ENCODE assay signal across 7 cellular contexts in genomic region chr4:77817304-77818076, GRCh38. TPM values are rescaled to one million over a fixed set of nuclear protein-coding genes. Genes with fewer than 3 reads are reported as not detected.
A peak's percentile ranks its signal among the peaks of the same experiment; 100 is the strongest.
DNase-seq lines count a peak whose midpoint lies in the region; ATAC-seq and TF ChIP-seq lines count a peak whose summit lies in the region.

No MANE protein-coding gene starts in this region.

- H3K4me2 ChIP-seq in OCI-LY3 (ENCODE audit: low read length): peak overlapping the region; percentile 79
- peak overlapping the region; percentile 75 for H3K4me2 ChIP-seq in neural cell (ENCODE audit: low read length)

- TF ChIP-seq CTCF in GM20000 (IDR thresholded peaks at IDR 0.05; ENCODE audit: extremely low read depth, missing control alignments): no peak
- no peak for TF ChIP-seq CTCF in OCI-LY3 (IDR thresholded peaks at IDR 0.05; ENCODE audit: low read depth, low read length)
- no peak for TF ChIP-seq CTCF in neural cell (IDR thresholded peaks at IDR 0.05; ENCODE audit: poor library complexity, severe bottlenecking)

- peaks cover 54% of the 10 kb centered on the region for H4K20me1 ChIP-seq in OCI-LY3 (ENCODE audit: insufficient read depth, low read length)
- H4K20me1 ChIP-seq in neural cell (ENCODE audit: insufficient read depth): no peaks in the 10 kb centered on the region

- H3K36me3 ChIP-seq in OCI-LY3 (replicated peaks; ENCODE audit: low read depth, low read length) (no peaks in the 10 kb centered on the region), neural cell (ENCODE audit: insufficient read depth, low read length) (no peaks in the 10 kb centered on the region)

- H3K9ac ChIP-seq in OCI-LY3 (ENCODE audit: low read length) (peak overlapping the region; percentile 96), neural cell (ENCODE audit: low read length) (peak overlapping the region; percentile 95)

- H2AFZ ChIP-seq in OCI-LY3 (ENCODE audit: low read depth, low read length) (no peak overlapping the region), neural cell (ENCODE audit: low read depth, low read length) (no peak overlapping the region)

- no peaks in the 10 kb centered on the region for H3K9me3 Mint-ChIP-seq in effector memory CD8-positive, alpha-beta T cell

- no peak for TF ChIP-seq EP300 in neural cell (conservative IDR thresholded peaks at IDR 0.05; ENCODE audit: poor library complexity, severe bottlenecking)

- TF ChIP-seq RAD21 in neural cell (conservative IDR thresholded peaks at IDR 0.05): no peak

- H3K27ac ChIP-seq in OCI-LY3 (ENCODE audit: low read length) (peak overlapping the region; percentile 86), neural cell (ENCODE audit: low read length) (peak overlapping the region; percentile 86)

- H3K4me3 Mint-ChIP-seq in effector memory CD8-positive, alpha-beta T cell: peak overlapping the region; percentile 91 to 99

- no peaks in the 10 kb centered on the region for H3K9me2 ChIP-seq in neural cell (ENCODE audit: insufficient read depth, low read length)

- H3K4me3 ChIP-seq in OCI-LY3 (ENCODE audit: low read length) (peak overlapping the region; percentile 91), neural cell (ENCODE audit: low read length) (peak overlapping the region; percentile 87)

- H3F3A ChIP-seq in neural cell (ENCODE audit: insufficient read depth, low read length, poor library complexity, severe bottlenecking): peaks cover 11% of the 10 kb centered on the region

- no peaks in the 10 kb centered on the region for H3K27me3 ChIP-seq in OCI-LY3 (ENCODE audit: low read depth, low read length)
- no peaks in the 10 kb centered on the region for H3K27me3 ChIP-seq in neural cell (ENCODE audit: insufficient read depth, low read depth, low read length)

- H3K4me1 ChIP-seq in OCI-LY3 (ENCODE audit: low read length): peaks cover 31% of the 10 kb centered on the region

- peaks cover 49 to 64% of the 10 kb centered on the region in 2 donors for H3K4me1 Mint-ChIP-seq in effector memory CD8-positive, alpha-beta T cell (ENCODE audit: low read depth in 2 of 2)

- H3K27ac Mint-ChIP-seq in effector memory CD8-positive, alpha-beta T cell: peak overlapping the region; percentile 97 to 99

- no peak for ATAC-seq in effector memory CD8-positive, alpha-beta T cell (replicated peaks)
- no peak for ATAC-seq in HG02798 (IDR thresholded peaks at IDR 0.05; ENCODE audit: poor library complexity, unreplicated experiment)
- ATAC-seq in GM21381 (IDR thresholded peaks at IDR 0.05; ENCODE audit: unreplicated experiment): no peak
- no peak for ATAC-seq in HG03442 (IDR thresholded peaks at IDR 0.05; ENCODE audit: unreplicated experiment)

- DNase-seq in GM20000 (ENCODE audit: low spot score): peak; percentile 16
- DNase-seq in effector memory CD8-positive, alpha-beta T cell: no peak

- no peaks in the 10 kb centered on the region for H3K27me3 Mint-ChIP-seq in effector memory CD8-positive, alpha-beta T cell

- H3K36me3 Mint-ChIP-seq in effector memory CD8-positive, alpha-beta T cell (ENCODE audit: insufficient read depth): peaks cover 56% of the 10 kb centered on the region

- no peaks in the 10 kb centered on the region for H3K9me3 ChIP-seq in OCI-LY3 (ENCODE audit: insufficient read depth, low read length)
- no peaks in the 10 kb centered on the region for H3K9me3 ChIP-seq in neural cell (ENCODE audit: low read length)

- H3K79me2 ChIP-seq in OCI-LY3 (ENCODE audit: low read length): peaks cover 74% of the 10 kb centered on the region
- peaks cover 45% of the 10 kb centered on the region for H3K79me2 ChIP-seq in neural cell (replicated peaks; ENCODE audit: insufficient read depth, low read length)

TF ChIP-seq in neural cell, 6 proteins besides CTCF, POLR2A, EP300 and RAD21:
- TF ChIP-seq SMC3 (conservative IDR thresholded peaks at IDR 0.05; ENCODE audit: poor library complexity) (no peak), TAF1 (IDR thresholded peaks at IDR 0.05; ENCODE audit: low read depth) (no peak)

RNA-seq across cellular contexts. Expression of gene CNOT6L, which starts 1.7 kb away (rescaled TPM):
- 14.4 and 15.5 TPM in 2 replicates for polyA plus RNA-seq in neural cell
- polyA minus RNA-seq in neural cell: 76.7 and 83.6 TPM in 2 replicates

RNA-seq across cellular contexts. Expression of gene MRPL1, which starts 45.1 kb away (rescaled TPM):
- 40.2 and 41.9 TPM in 2 replicates for polyA plus RNA-seq in neural cell
- polyA minus RNA-seq in neural cell: 29.0 and 34.5 TPM in 2 replicates
